Comparison of ENCODE assay signal across 22 cellular contexts in the genomic region with DNA sequence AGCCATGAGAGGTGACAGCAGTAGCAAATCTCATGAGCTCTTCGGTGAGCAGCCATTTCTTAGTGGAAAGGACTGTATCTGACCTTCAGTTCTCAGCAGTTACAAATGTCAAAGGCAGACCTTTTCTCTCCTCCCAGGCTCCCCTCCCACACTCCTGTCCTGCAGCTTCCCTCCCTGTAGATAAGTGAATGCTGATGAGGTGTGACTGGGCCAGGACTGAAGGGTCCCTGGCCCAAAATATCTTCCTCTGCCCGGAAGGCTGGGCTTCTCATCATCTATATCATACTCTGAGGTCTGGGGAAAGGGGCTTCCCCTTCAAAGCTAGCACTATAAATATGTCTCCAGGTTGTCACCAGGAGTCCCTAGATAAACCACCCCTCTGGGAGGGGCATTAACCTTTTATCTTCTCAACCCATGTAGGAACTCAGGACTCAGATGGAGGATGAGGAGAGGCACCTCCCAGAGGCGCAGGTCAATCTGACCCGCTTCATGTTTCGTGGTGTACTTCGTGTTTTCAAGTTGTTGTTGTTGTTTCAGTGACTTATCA. TPM values are rescaled to one million over a fixed set of nuclear protein-coding genes. Genes with fewer than 3 reads are reported as not detected.
DNase-seq lines count a peak whose midpoint lies in the region; ATAC-seq, FAIRE-seq and TF ChIP-seq lines count a peak whose summit lies in the region.
"Had no signal": no experiment of that assay in that cellular context is flagged by ENCODE, and none has a peak within 500 bp of the region (broad histone marks: within the 10 kb centered on the region; RNA-seq: fewer than 3 reads in every experiment).

No MANE protein-coding gene starts in this region.

- FAIRE-seq in K562 (lab: Jason Lieb, UNC): peak; percentile 98

- peaks cover 38% of the 10 kb centered on the region for H3K79me2 ChIP-seq in K562 (ENCODE audit: control insufficient read depth, insufficient read depth, low read length)

- CTCF ChIA-PET in HEK293 (lab: Yijun Ruan, JAX): interaction anchor here (0.8 to 8.8 kb wide), 3 partner anchors 9 to 14 kb away, joined by 3 to 73 read pairs (median 13); no protein-coding TSS in a partner anchor
- CTCF ChIA-PET in K562 (lab: Yijun Ruan, JAX; ENCODE audit: low intra/inter-chr PET ratio): interaction anchor here (0.6 kb wide), 1 partner anchor 27 kb away, joined by 4 read pairs; no protein-coding TSS in a partner anchor

- no peak for DNase-seq in activated naive CD8-positive, alpha-beta T cell treated with anti-CD3 and anti-CD28 coated beads, Interleukin-2, amount 50 U/mL, for 24 hours
- no peak for DNase-seq in activated naive CD8-positive, alpha-beta T cell treated with anti-CD3 and anti-CD28 coated beads for 36 hours
- DNase-seq in K562 (ENCODE audit: extremely low read depth in 1 of 4, low spot score in 3 of 4): peak; percentile 74 to 98 (median 86)
- peak; percentile 6 for DNase-seq in spleen
- no peak for DNase-seq in effector memory CD4-positive, alpha-beta T cell
- DNase-seq: BE2C; CD4-positive, alpha-beta T cell; DMS153; GDM1; GM23248; KG1; NCI-H1417; NCI-H187 treated with DMSO at 0.1 percent for 48 hours; NCI-H2227 treated with DMSO at 0.1 percent for 48 hours; NCI-H524; PC-9; SJCRH30 had no signal

- no peak overlapping the region for H3K4me3 Mint-ChIP-seq in activated naive CD8-positive, alpha-beta T cell treated with anti-CD3 and anti-CD28 coated beads, Interleukin-2, amount 50 U/mL, for 24 hours
- no peak overlapping the region for H3K4me3 Mint-ChIP-seq in activated naive CD8-positive, alpha-beta T cell treated with anti-CD3 and anti-CD28 coated beads for 36 hours
- H3K4me3 Mint-ChIP-seq: CD4-positive, alpha-beta T cell had no signal

- H3K9me3 Mint-ChIP-seq in activated naive CD8-positive, alpha-beta T cell treated with anti-CD3 and anti-CD28 coated beads, Interleukin-2, amount 50 U/mL, for 24 hours: no peaks in the 10 kb centered on the region
- no peaks in the 10 kb centered on the region for H3K9me3 Mint-ChIP-seq in activated naive CD8-positive, alpha-beta T cell treated with anti-CD3 and anti-CD28 coated beads for 36 hours
- H3K9me3 Mint-ChIP-seq: CD4-positive, alpha-beta T cell had no signal

- H3K9ac ChIP-seq in K562 (ENCODE audit: insufficient read depth in 1 of 2, low read depth in 2 of 2, low read length in 2 of 2): peak overlapping the region in 1 of 2 experiments; percentile 69; a peak in 3 of 4 replicates
- H3K9ac ChIP-seq: GM23248 had no signal

- TF ChIP-seq EP300 in K562 (IDR thresholded peaks at IDR 0.05; ENCODE audit: low read length): peak; percentile 99

- intact Hi-C loops in K562 (cut with micrococcal nuclease): loop anchor here (2.0 to 10.0 kb wide), 5 partner anchors 29 to 432 kb away; partner anchors contain the start of genes CA14, ECM1 and RPRD2
- intact Hi-C loops in spleen (cut with DNase I; ENCODE audit: low total_unique reads): no loop called here

- in situ Hi-C loops in K562 (cut with MboI): no loop called here

- BruUV-seq in K562 (replicated peaks; lab: Mats Ljungman, UMichigan): no TSS peak

- H3K4me1 Mint-ChIP-seq in activated naive CD8-positive, alpha-beta T cell treated with anti-CD3 and anti-CD28 coated beads, Interleukin-2, amount 50 U/mL, for 24 hours: peaks cover 14% of the 10 kb centered on the region
- H3K4me1 Mint-ChIP-seq in activated naive CD8-positive, alpha-beta T cell treated with anti-CD3 and anti-CD28 coated beads for 36 hours: peaks cover 7% of the 10 kb centered on the region

- H3K9me3 ChIP-seq in HEK293 (ENCODE audit: control insufficient read depth, insufficient read depth, low read depth, low read length): no peaks in the 10 kb centered on the region
- H3K9me3 ChIP-seq in K562 (replicated peaks; ENCODE audit: control insufficient read depth, insufficient read depth, low read depth, low read length): no peaks in the 10 kb centered on the region
- no peaks in the 10 kb centered on the region for H3K9me3 ChIP-seq in spleen
- H3K9me3 ChIP-seq in effector memory CD4-positive, alpha-beta T cell (ENCODE audit: control insufficient read depth, low read length): no peaks in the 10 kb centered on the region
- H3K9me3 ChIP-seq: BE2C, SJCRH30 had no signal

- H3K36me3 ChIP-seq in HEK293 (ENCODE audit: control insufficient read depth in 2 of 2, insufficient read depth in 1 of 2, low read length in 2 of 2) (no peaks in the 10 kb centered on the region), K562 (ENCODE audit: control insufficient read depth, insufficient read depth, low read length) (no peaks in the 10 kb centered on the region), spleen (no peaks in the 10 kb centered on the region)
- no peaks in the 10 kb centered on the region for H3K36me3 ChIP-seq in effector memory CD4-positive, alpha-beta T cell (ENCODE audit: control insufficient read depth, insufficient read depth, low read length)
- H3K36me3 ChIP-seq: BE2C, SJCRH30 had no signal

- POLR2A ChIA-PET in HEK293 (lab: Yijun Ruan, JAX) (interaction anchor here (0.6 to 0.7 kb wide), 2 partner anchors 29 to 237 kb away, joined by 4 to 5 read pairs; no protein-coding TSS in a partner anchor), K562 (lab: Yijun Ruan, JAX) (interaction anchor here (0.6 to 8.9 kb wide), 9 partner anchors 11 to 429 kb away, joined by 3 to 53 read pairs (median 4); partner anchors contain the start of genes FALEC and MCL1)

- H3K9me1 ChIP-seq in K562 (ENCODE audit: control insufficient read depth, insufficient read depth, low read length): no peaks in the 10 kb centered on the region

- peak; percentile 35 for ATAC-seq in activated naive CD8-positive, alpha-beta T cell treated with anti-CD3 and anti-CD28 coated beads, Interleukin-2, amount 50 U/mL, for 24 hours
- peak; percentile 78 for ATAC-seq in K562
- no peak for ATAC-seq in GM18502 (IDR thresholded peaks at IDR 0.05; ENCODE audit: poor library complexity, unreplicated experiment)
- ATAC-seq in HG02588 (IDR thresholded peaks at IDR 0.05; ENCODE audit: unreplicated experiment): no peak
- ATAC-seq: HCT116 had no signal

- H3K27me3 Mint-ChIP-seq in activated naive CD8-positive, alpha-beta T cell treated with anti-CD3 and anti-CD28 coated beads, Interleukin-2, amount 50 U/mL, for 24 hours: peaks cover 34% of the 10 kb centered on the region
- H3K27me3 Mint-ChIP-seq in activated naive CD8-positive, alpha-beta T cell treated with anti-CD3 and anti-CD28 coated beads for 36 hours: peaks cover 60% of the 10 kb centered on the region

- 3% methylated on average over 6 of the region's 6 CpGs for WGBS in K562 (ENCODE audit: insufficient coverage, low coverage, missing lambda C conversion rate)
- WGBS in spleen, 5 donors: 80 to 86% (median 84%) methylated on average over 6 of the region's 6 CpGs

- H3K4me2 ChIP-seq in K562 (ENCODE audit: insufficient read depth, low read length): peak overlapping the region; percentile 59
- H3K4me2 ChIP-seq: PC-9 had no signal

- TF ChIP-seq CTCF in HEK293 (tag by site-specific recombination; IDR thresholded peaks at IDR 0.05) (no peak), K562 (IDR thresholded peaks at IDR 0.05 in 2 of 3, conservative IDR thresholded peaks at IDR 0.05 in 1 of 3; ENCODE audit: insufficient read depth in 2 of 3, low read depth in 1 of 3, low read length in 3 of 3) (no peak; a peak in 1 of 6 replicates), spleen (IDR thresholded peaks at IDR 0.05 in 8 of 11, conservative IDR thresholded peaks at IDR 0.05 in 3 of 11) (no peak)

- H4K20me1 ChIP-seq in K562 (replicated peaks; ENCODE audit: control insufficient read depth, insufficient read depth, low read length): no peaks in the 10 kb centered on the region

- H3K27ac ChIP-seq in HEK293 (ENCODE audit: extremely low read depth, low read depth, low read length) (no peak overlapping the region), K562 (ENCODE audit: extremely low read depth, low read depth, low read length) (peak overlapping the region; percentile 87), spleen (no peak overlapping the region)
- no peak overlapping the region for H3K27ac ChIP-seq in effector memory CD4-positive, alpha-beta T cell (ENCODE audit: insufficient read depth, low read length, poor library complexity, severe bottlenecking)
- H3K27ac ChIP-seq: PC-9, SJCRH30 had no signal

- H3K4me1 ChIP-seq in HEK293 (ENCODE audit: control insufficient read depth, insufficient read depth, low read length): no peaks in the 10 kb centered on the region; the same call in 1 of the 2 replicates
- H3K4me1 ChIP-seq in K562 (replicated peaks in 1 of 2; ENCODE audit: control insufficient read depth in 2 of 2, insufficient read depth in 2 of 2, low read length in 2 of 2): peaks cover 30 to 59% of the 10 kb centered on the region in 2 experiments
- peaks cover 7 to 26% (median 21%) of the 10 kb centered on the region in 6 donors for H3K4me1 ChIP-seq in spleen
- H3K4me1 ChIP-seq in effector memory CD4-positive, alpha-beta T cell (ENCODE audit: control insufficient read depth, insufficient read depth, low read length, poor library complexity, severe bottlenecking): peaks cover 3% of the 10 kb centered on the region
- H3K4me1 ChIP-seq: BE2C had no signal

- H3K4me3 ChIP-seq in HEK293 (ENCODE audit: low read depth, low read length) (no peak overlapping the region), K562 (no peak overlapping the region), spleen (no peak overlapping the region)
- no peak overlapping the region for H3K4me3 ChIP-seq in effector memory CD4-positive, alpha-beta T cell (ENCODE audit: insufficient read depth, low read depth, low read length, poor library complexity, severe bottlenecking)
- H3K4me3 ChIP-seq: GM23248, PC-9, SJCRH30 had no signal

- TF ChIP-seq POLR2A in K562 (conservative IDR thresholded peaks at IDR 0.05) (peak; percentile 68; the same call in 1 of the 2 replicates), spleen (IDR thresholded peaks at IDR 0.05) (no peak)

- H3K36me3 Mint-ChIP-seq in activated naive CD8-positive, alpha-beta T cell treated with anti-CD3 and anti-CD28 coated beads, Interleukin-2, amount 50 U/mL, for 24 hours (ENCODE audit: low read depth): no peaks in the 10 kb centered on the region
- H3K36me3 Mint-ChIP-seq in activated naive CD8-positive, alpha-beta T cell treated with anti-CD3 and anti-CD28 coated beads for 36 hours: no peaks in the 10 kb centered on the region

- peak in 1 of 2 experiments; percentile 24; a peak in 2 of 4 replicates for TF ChIP-seq RAD21 in K562 (CRISPR knock-in tag; conservative IDR thresholded peaks at IDR 0.05 in 1 of 2, IDR thresholded peaks at IDR 0.05 in 1 of 2)

- 0 out of 2 replicates have a peak overlapping the region, but pooled peaks have one; percentile 35 for H2AFZ ChIP-seq in K562 (ENCODE audit: low read depth, low read length)
- H2AFZ ChIP-seq: GM23248, PC-9 had no signal

- H3K27me3 ChIP-seq in K562 (ENCODE audit: control insufficient read depth in 2 of 2, insufficient read depth in 2 of 2, low read length in 2 of 2) (no peaks in the 10 kb centered on the region), spleen (replicated peaks in 1 of 7) (peaks cover 0 to 59% (median 0%) of the 10 kb centered on the region in 7 donors)
- H3K27me3 ChIP-seq in effector memory CD4-positive, alpha-beta T cell (replicated peaks; ENCODE audit: control insufficient read depth, insufficient read depth, low read length, poor library complexity, severe bottlenecking): peaks cover 10% of the 10 kb centered on the region
- H3K27me3 ChIP-seq: BE2C, SJCRH30 had no signal

- H3K27ac Mint-ChIP-seq in activated naive CD8-positive, alpha-beta T cell treated with anti-CD3 and anti-CD28 coated beads, Interleukin-2, amount 50 U/mL, for 24 hours: no peak overlapping the region
- no peak overlapping the region for H3K27ac Mint-ChIP-seq in activated naive CD8-positive, alpha-beta T cell treated with anti-CD3 and anti-CD28 coated beads for 36 hours
- H3K27ac Mint-ChIP-seq: CD4-positive, alpha-beta T cell had no signal

RNA-seq across cellular contexts. Expression of gene ADAMTSL4, which starts 3.6 kb away (rescaled TPM):
- total RNA-seq in activated naive CD8-positive, alpha-beta T cell treated with anti-CD3 and anti-CD28 coated beads for 36 hours: under 1 TPM; 0.06 to 0.10 TPM
- total RNA-seq in K562 (2011; cell fraction: chromatin; rRNA removed; ENCODE audit: low replicate concordance): 795 and 1,508 TPM in 2 replicates
- 712 and 761 TPM in 2 replicates for total RNA-seq in K562 (2011; cell fraction: nucleolus; rRNA removed)
- total RNA-seq in K562 (2011; cell fraction: nucleoplasm; rRNA removed): 735 and 822 TPM in 2 replicates
- 35.6 and 43.6 TPM in 2 replicates for total RNA-seq in K562 (2014; rRNA removed)
- total RNA-seq in K562 (2014; rRNA removed; fragmentation: Illumina TruSeq; extraction: Trizol): 18.8 and 20.3 TPM in 2 replicates
- 22.8 and 25.5 TPM in 2 replicates for total RNA-seq in K562 (2015; rRNA removed; fragmentation: Illumina TruSeq; extraction: Trizol)
- 163 and 212 TPM in 2 replicates for total RNA-seq in K562 (2021)
- 53.8 and 132 TPM in 2 replicates for polyA plus RNA-seq in K562 (2011; rRNA removed)
- polyA plus RNA-seq in K562 (2011; cell fraction: cytosol; rRNA removed): 68.7 and 73.2 TPM in 2 replicates
- polyA plus RNA-seq in K562 (2011; cell fraction: nucleus; rRNA removed): 800 and 1,003 TPM in 2 replicates
- polyA plus RNA-seq in K562 (2012): 127 and 192 TPM in 2 replicates
- 116 and 156 TPM in 2 replicates for polyA plus RNA-seq in K562 (2014; fragmentation: Illumina TruSeq; extraction: Trizol)
- polyA plus RNA-seq in K562 (2014; fragmentation: Nextera tagmentation; extraction: Ambion mirVana): 10 to 100 TPM; 12.7 to 14.8 TPM
- 104 and 137 TPM in 2 replicates for polyA plus RNA-seq in K562 (2014; rRNA removed)
- polyA minus RNA-seq in K562 (2011; rRNA and poly(A)+ RNA removed): 23.6 and 31.1 TPM in 2 replicates
- 45.7 and 70.1 TPM in 2 replicates for polyA minus RNA-seq in K562 (2011; cell fraction: cytosol; rRNA and poly(A)+ RNA removed)
- 99.2 and 125 TPM in 2 replicates for polyA minus RNA-seq in K562 (2011; cell fraction: nucleus; rRNA and poly(A)+ RNA removed)
- total RNA-seq in spleen: 10 to 100 TPM in 5 of 7 donors, 1 to 10 TPM in 2; 2.8 to 19.1 (median 12.4) TPM
- polyA plus RNA-seq in spleen: 10 to 100 TPM in 1 of 3 donors, 1 to 10 TPM in 2; 5.0 to 10.9 (median 9.4) TPM
- total RNA-seq: Daoy, SJCRH30 had no signal

RNA-seq across cellular contexts. Expression of gene FALEC, which starts 30.0 kb away (rescaled TPM):
- not detected for total RNA-seq in activated naive CD8-positive, alpha-beta T cell treated with anti-CD3 and anti-CD28 coated beads for 36 hours
- total RNA-seq in K562 (2011; cell fraction: chromatin; rRNA removed; ENCODE audit: low replicate concordance): 0.95 and 3.3 TPM in 2 replicates
- total RNA-seq in K562 (2011; cell fraction: nucleolus; rRNA removed): 0.92 and 1.0 TPM in 2 replicates
- total RNA-seq in K562 (2011; cell fraction: nucleoplasm; rRNA removed): 1.8 and 2.4 TPM in 2 replicates
- total RNA-seq in K562 (2014; rRNA removed): 0.33 and 1.8 TPM in 2 replicates
- total RNA-seq in K562 (2014; rRNA removed; fragmentation: Illumina TruSeq; extraction: Trizol): 0.38 TPM in 1 of 2 replicates, not detected in the other
- 0.45 TPM in 1 of 2 replicates, not detected in the other for total RNA-seq in K562 (2015; rRNA removed; fragmentation: Illumina TruSeq; extraction: Trizol)
- total RNA-seq in K562 (2021): 0.51 TPM in 1 of 2 replicates, not detected in the other
- 0.15 and 0.53 TPM in 2 replicates for polyA plus RNA-seq in K562 (2011; rRNA removed)
- polyA plus RNA-seq in K562 (2011; cell fraction: cytosol; rRNA removed): 0.18 and 0.19 TPM in 2 replicates
- 0.58 and 0.67 TPM in 2 replicates for polyA plus RNA-seq in K562 (2011; cell fraction: nucleus; rRNA removed)
- polyA plus RNA-seq in K562 (2012): 0.21 and 0.43 TPM in 2 replicates
- polyA plus RNA-seq in K562 (2014; fragmentation: Illumina TruSeq; extraction: Trizol): not detected in 2 replicates
- not detected for polyA plus RNA-seq in K562 (2014; fragmentation: Nextera tagmentation; extraction: Ambion mirVana)
- 0.56 and 0.73 TPM in 2 replicates for polyA plus RNA-seq in K562 (2014; rRNA removed)
- 0.63 and 0.72 TPM in 2 replicates for polyA minus RNA-seq in K562 (2011; rRNA and poly(A)+ RNA removed)
- not detected in 2 replicates for polyA minus RNA-seq in K562 (2011; cell fraction: cytosol; rRNA and poly(A)+ RNA removed)
- 1.1 TPM in 1 of 2 replicates, not detected in the other for polyA minus RNA-seq in K562 (2011; cell fraction: nucleus; rRNA and poly(A)+ RNA removed)
- 1 to 10 TPM in 1 of 7 donors, under 1 TPM in 1, not detected in 5; 0.97 to 1.9 TPM for total RNA-seq in spleen
- polyA plus RNA-seq in spleen: under 1 TPM in 2 of 3 donors, not detected in 1; 0.20 to 0.29 TPM
- total RNA-seq: CD4-positive, alpha-beta T cell; Daoy; GM23248; SJCRH30 had no signal

RNA-seq across cellular contexts. Expression of gene MCL1, which starts 33.9 kb away (rescaled TPM):
- total RNA-seq in activated naive CD8-positive, alpha-beta T cell treated with anti-CD3 and anti-CD28 coated beads for 36 hours: 100 to 1,000 TPM; 209 to 217 TPM
- total RNA-seq in K562 (2011; cell fraction: chromatin; rRNA removed; ENCODE audit: low replicate concordance): 200 and 281 TPM in 2 replicates
- total RNA-seq in K562 (2011; cell fraction: nucleolus; rRNA removed): 147 and 148 TPM in 2 replicates
- total RNA-seq in K562 (2011; cell fraction: nucleoplasm; rRNA removed): 206 and 295 TPM in 2 replicates
- total RNA-seq in K562 (2014; rRNA removed): 129 and 138 TPM in 2 replicates
- 153 and 184 TPM in 2 replicates for total RNA-seq in K562 (2014; rRNA removed; fragmentation: Illumina TruSeq; extraction: Trizol)
- 109 and 120 TPM in 2 replicates for total RNA-seq in K562 (2015; rRNA removed; fragmentation: Illumina TruSeq; extraction: Trizol)
- 200 and 224 TPM in 2 replicates for total RNA-seq in K562 (2021)
- polyA plus RNA-seq in K562 (2011; rRNA removed): 144 and 222 TPM in 2 replicates
- polyA plus RNA-seq in K562 (2011; cell fraction: cytosol; rRNA removed): 86.7 and 94.2 TPM in 2 replicates
- 179 and 244 TPM in 2 replicates for polyA plus RNA-seq in K562 (2011; cell fraction: nucleus; rRNA removed)
- 139 and 140 TPM in 2 replicates for polyA plus RNA-seq in K562 (2012)
- 147 and 158 TPM in 2 replicates for polyA plus RNA-seq in K562 (2014; fragmentation: Illumina TruSeq; extraction: Trizol)
- polyA plus RNA-seq in K562 (2014; fragmentation: Nextera tagmentation; extraction: Ambion mirVana): 10 to 100 TPM; 27.1 to 31.0 TPM
- 131 and 143 TPM in 2 replicates for polyA plus RNA-seq in K562 (2014; rRNA removed)
- polyA minus RNA-seq in K562 (2011; rRNA and poly(A)+ RNA removed): 221 and 238 TPM in 2 replicates
- polyA minus RNA-seq in K562 (2011; cell fraction: cytosol; rRNA and poly(A)+ RNA removed): 104 and 109 TPM in 2 replicates
- 141 and 172 TPM in 2 replicates for polyA minus RNA-seq in K562 (2011; cell fraction: nucleus; rRNA and poly(A)+ RNA removed)
- total RNA-seq in spleen: 100 to 1,000 TPM; 261 to 435 (median 336) TPM
- polyA plus RNA-seq in spleen: 100 to 1,000 TPM in 1 of 3 donors, 10 to 100 TPM in 2; 75.8 to 118 (median 85.9) TPM

RNA-seq across cellular contexts. Expression of gene ECM1, which starts 37.6 kb away (rescaled TPM):
- total RNA-seq in activated naive CD8-positive, alpha-beta T cell treated with anti-CD3 and anti-CD28 coated beads for 36 hours: under 1 TPM; 0.88 to 0.99 TPM
- total RNA-seq in K562 (2011; cell fraction: chromatin; rRNA removed; ENCODE audit: low replicate concordance): 68.4 and 156 TPM in 2 replicates
- 117 and 147 TPM in 2 replicates for total RNA-seq in K562 (2011; cell fraction: nucleolus; rRNA removed)
- 110 and 118 TPM in 2 replicates for total RNA-seq in K562 (2011; cell fraction: nucleoplasm; rRNA removed)
- 24.4 and 33.0 TPM in 2 replicates for total RNA-seq in K562 (2014; rRNA removed)
- total RNA-seq in K562 (2014; rRNA removed; fragmentation: Illumina TruSeq; extraction: Trizol): 10.7 and 11.3 TPM in 2 replicates
- total RNA-seq in K562 (2015; rRNA removed; fragmentation: Illumina TruSeq; extraction: Trizol): 12.8 and 13.6 TPM in 2 replicates
- 30.1 and 39.3 TPM in 2 replicates for total RNA-seq in K562 (2021)
- polyA plus RNA-seq in K562 (2011; rRNA removed): 9.4 and 20.8 TPM in 2 replicates
- 13.6 and 30.6 TPM in 2 replicates for polyA plus RNA-seq in K562 (2011; cell fraction: cytosol; rRNA removed)
- 57.5 and 132 TPM in 2 replicates for polyA plus RNA-seq in K562 (2011; cell fraction: nucleus; rRNA removed)
- polyA plus RNA-seq in K562 (2012): 50.1 and 67.4 TPM in 2 replicates
- 52.2 and 59.5 TPM in 2 replicates for polyA plus RNA-seq in K562 (2014; fragmentation: Illumina TruSeq; extraction: Trizol)
- 1 to 10 TPM; 6.6 to 7.0 TPM for polyA plus RNA-seq in K562 (2014; fragmentation: Nextera tagmentation; extraction: Ambion mirVana)
- 16.3 and 23.9 TPM in 2 replicates for polyA plus RNA-seq in K562 (2014; rRNA removed)
- polyA minus RNA-seq in K562 (2011; rRNA and poly(A)+ RNA removed): 8.1 and 9.4 TPM in 2 replicates
- polyA minus RNA-seq in K562 (2011; cell fraction: cytosol; rRNA and poly(A)+ RNA removed): 14.9 and 22.9 TPM in 2 replicates
- polyA minus RNA-seq in K562 (2011; cell fraction: nucleus; rRNA and poly(A)+ RNA removed): 8.2 and 14.0 TPM in 2 replicates
- total RNA-seq in spleen: 10 to 100 TPM in 5 of 7 donors, 1 to 10 TPM in 2; 6.6 to 16.5 (median 13.6) TPM
- polyA plus RNA-seq in spleen: 1 to 10 TPM; 2.7 to 6.8 (median 6.4) TPM

RNA-seq across cellular contexts. Expression of gene TARS2, which starts 58.3 kb away (rescaled TPM):
- 10 to 100 TPM; 44.8 to 46.2 TPM for total RNA-seq in activated naive CD8-positive, alpha-beta T cell treated with anti-CD3 and anti-CD28 coated beads for 36 hours
- total RNA-seq in K562 (2011; cell fraction: chromatin; rRNA removed; ENCODE audit: low replicate concordance): 83.9 and 98.9 TPM in 2 replicates
- total RNA-seq in K562 (2011; cell fraction: nucleolus; rRNA removed): 62.9 and 65.5 TPM in 2 replicates
- 81.2 and 104 TPM in 2 replicates for total RNA-seq in K562 (2011; cell fraction: nucleoplasm; rRNA removed)
- total RNA-seq in K562 (2014; rRNA removed): 40.1 and 41.6 TPM in 2 replicates
- 27.5 and 30.3 TPM in 2 replicates for total RNA-seq in K562 (2014; rRNA removed; fragmentation: Illumina TruSeq; extraction: Trizol)
- total RNA-seq in K562 (2015; rRNA removed; fragmentation: Illumina TruSeq; extraction: Trizol): 28.2 TPM in 2 replicates
- 37.1 and 39.4 TPM in 2 replicates for total RNA-seq in K562 (2021)
- 46.7 and 54.5 TPM in 2 replicates for polyA plus RNA-seq in K562 (2011; rRNA removed)
- polyA plus RNA-seq in K562 (2011; cell fraction: cytosol; rRNA removed): 89.9 and 98.0 TPM in 2 replicates
- polyA plus RNA-seq in K562 (2011; cell fraction: nucleus; rRNA removed): 61.7 and 64.6 TPM in 2 replicates
- 29.7 and 42.9 TPM in 2 replicates for polyA plus RNA-seq in K562 (2012)
- 62.5 and 64.2 TPM in 2 replicates for polyA plus RNA-seq in K562 (2014; fragmentation: Illumina TruSeq; extraction: Trizol)
- polyA plus RNA-seq in K562 (2014; fragmentation: Nextera tagmentation; extraction: Ambion mirVana): 10 to 100 TPM; 17.0 to 30.1 TPM
- polyA plus RNA-seq in K562 (2014; rRNA removed): 45.5 and 46.3 TPM in 2 replicates
- polyA minus RNA-seq in K562 (2011; rRNA and poly(A)+ RNA removed): 40.2 and 45.0 TPM in 2 replicates
- polyA minus RNA-seq in K562 (2011; cell fraction: cytosol; rRNA and poly(A)+ RNA removed): 25.4 and 31.6 TPM in 2 replicates
- 31.9 and 57.9 TPM in 2 replicates for polyA minus RNA-seq in K562 (2011; cell fraction: nucleus; rRNA and poly(A)+ RNA removed)
- total RNA-seq in spleen: 10 to 100 TPM; 14.6 to 30.4 (median 23.5) TPM
- polyA plus RNA-seq in spleen: 10 to 100 TPM; 18.7 to 19.4 (median 18.9) TPM

Comparison
In these comparisons a context has a peak if more than half of its experiments do, and no peak if none do; other contexts are left out.
1. ATAC-seq: peak in activated naive CD8-positive, alpha-beta T cell treated with anti-CD3 and anti-CD28 coated beads, Interleukin-2, amount 50 U/mL, for 24 hours (single experiment) and K562 (single experiment); none in GM18502 (single experiment) and HG02588 (single experiment).
2. DNase-seq: peak in K562 (4 of 4) and spleen (single experiment); none in activated naive CD8-positive, alpha-beta T cell treated with anti-CD3 and anti-CD28 coated beads, Interleukin-2, amount 50 U/mL, for 24 hours (single experiment), activated naive CD8-positive, alpha-beta T cell treated with anti-CD3 and anti-CD28 coated beads for 36 hours (single experiment) and effector memory CD4-positive, alpha-beta T cell (0 of 3).